20 cellular contexts compared by ENCODE assay signal in genomic region chr18:57889841-57890240, GRCh38.
DNase-seq lines count a peak whose midpoint lies in the region; ATAC-seq and TF ChIP-seq lines count a peak whose summit lies in the region.
"Had no signal": no experiment of that assay in that cellular context is flagged by ENCODE, and none has a peak within 500 bp of the region (broad histone marks: within the 10 kb centered on the region; RNA-seq: fewer than 3 reads in every experiment).

No MANE protein-coding gene starts in this region.

- no peaks in the 10 kb centered on the region for H4K20me1 ChIP-seq in GM23248 (ENCODE audit: insufficient read depth)

- DNase-seq in COLO829 (ENCODE audit: low spot score): peak; percentile 34
- peak; percentile 31 for DNase-seq in GM23248
- no peak for DNase-seq in foreskin keratinocyte
- peak; percentile 37 for DNase-seq in retinal pigment epithelial cell (ENCODE audit: low read depth)
- DNase-seq in AG20443 (ENCODE audit: low spot score): no peak
- no peak for DNase-seq in T1000 (lab: John Stamatoyannopoulos, UW)
- DNase-seq: ACHN; AML-193; CD4-positive, alpha-beta T cell; DMS 273 treated with DMSO at 0.1 percent for 48 hours; DND-41; EL; GOT3; H7; HFFc6; KBM-7 had no signal

- ATAC-seq in foreskin keratinocyte (no peak), GM18858 (IDR thresholded peaks at IDR 0.05; ENCODE audit: unreplicated experiment) (no peak)
- ATAC-seq: GM12878, HCT116 had no signal

- H3K9me2 ChIP-seq in GM23248 (ENCODE audit: insufficient read depth): no peaks in the 10 kb centered on the region

- in situ Hi-C loops in GM23248 (cut with MboI): loop anchor here (10.0 kb wide), 1 partner anchor 225 kb away; no protein-coding TSS in a partner anchor

- H3K4me3 ChIP-seq in GM23248 (no peak overlapping the region), retinal pigment epithelial cell (ENCODE audit: low read length) (no peak overlapping the region)
- H3K4me3 ChIP-seq: GM12878 had no signal

- H3K9me3 ChIP-seq in GM23248 (ENCODE audit: low read depth): no peaks in the 10 kb centered on the region

- no peak overlapping the region for H3K4me2 ChIP-seq in GM23248 (ENCODE audit: unreplicated experiment)

- H3K27me3 ChIP-seq in GM23248 (replicated peaks; ENCODE audit: insufficient read depth) (0 out of 2 replicates have a peak, but pooled peaks cover 17% of the 10 kb centered on the region), foreskin keratinocyte (no peaks in the 10 kb centered on the region)

- no peaks in the 10 kb centered on the region for H3K79me2 ChIP-seq in GM23248 (ENCODE audit: insufficient read depth)

- no peaks in the 10 kb centered on the region for H3F3A ChIP-seq in GM23248 (ENCODE audit: insufficient read depth)

- TF ChIP-seq CTCF in foreskin keratinocyte (conservative IDR thresholded peaks at IDR 0.05) (no peak), retinal pigment epithelial cell (conservative IDR thresholded peaks at IDR 0.05; ENCODE audit: low read depth, low read length) (no peak)

- H3K4me1 ChIP-seq in GM23248 (ENCODE audit: insufficient read depth): peaks cover 6% of the 10 kb centered on the region; the same call in 1 of the 2 replicates
- peaks cover 10% of the 10 kb centered on the region for H3K4me1 ChIP-seq in foreskin keratinocyte

- WGBS in GM23248 (ENCODE audit: low coverage in 1 of 2, low lambda C conversion rate in 2 of 2, missing lambda C conversion rate in 2 of 2), 2 experiments: 47 to 51% methylated on average over 1 of the region's 1 CpG

- H3K27ac ChIP-seq in GM23248 (no peak overlapping the region), foreskin keratinocyte (peak overlapping the region; percentile 32)
- H3K27ac ChIP-seq: C4-2B had no signal

- H2AFZ ChIP-seq in GM23248: no peak overlapping the region

- no peaks in the 10 kb centered on the region for H3K36me3 ChIP-seq in GM23248 (ENCODE audit: low read depth)

- H3K9ac ChIP-seq in GM23248: no peak overlapping the region

Comparison
In these comparisons a context has a peak if more than half of its experiments do, and no peak if none do; other contexts are left out.
1. DNase-seq: peak in COLO829 (single experiment), GM23248 (single experiment) and retinal pigment epithelial cell (single experiment); none in foreskin keratinocyte (0 of 2), AG20443 (single experiment) and T1000 (single experiment).